ENCODE assay signal across 21 cellular contexts in genomic region chr3:72659609-72660008, GRCh38.
DNase-seq lines count a peak whose midpoint lies in the region; ATAC-seq and TF ChIP-seq lines count a peak whose summit lies in the region.
"Had no signal": no experiment of that assay in that cellular context is flagged by ENCODE, and none has a peak within 500 bp of the region (broad histone marks: within the 10 kb centered on the region; RNA-seq: fewer than 3 reads in every experiment).

No MANE protein-coding gene starts in this region.

- no peaks in the 10 kb centered on the region for H3K36me3 ChIP-seq in CD4-positive, CD25-positive, alpha-beta regulatory T cell (ENCODE audit: control insufficient read depth, insufficient read depth, low read length)
- H3K36me3 ChIP-seq in HEK293 (ENCODE audit: control insufficient read depth in 2 of 2, insufficient read depth in 1 of 2, low read length in 2 of 2): no peaks in the 10 kb centered on the region
- H3K36me3 ChIP-seq: esophagus muscularis mucosa, prostate gland, spleen had no signal

- no peaks in the 10 kb centered on the region for H3K9me3 ChIP-seq in CD4-positive, CD25-positive, alpha-beta regulatory T cell (ENCODE audit: control insufficient read depth in 2 of 2, low read length in 2 of 2)
- no peaks in the 10 kb centered on the region for H3K9me3 ChIP-seq in HEK293 (ENCODE audit: control insufficient read depth, insufficient read depth, low read depth, low read length)
- H3K9me3 ChIP-seq: esophagus muscularis mucosa, prostate gland, spleen, testis had no signal

- H3K9me3 Mint-ChIP-seq in CD4-positive, CD25-positive, alpha-beta regulatory T cell: peaks cover 0 to 2% (median 0%) of the 10 kb centered on the region in 7 donors
- no peaks in the 10 kb centered on the region for H3K9me3 Mint-ChIP-seq in stimulated activated memory B cell treated with anti-CD40 and anti-IgM and Interleukin-4, amounts not matched to agents 10 μg/mL and 1 μg/mL and 100 μg/mL, for 72 hours
- H3K9me3 Mint-ChIP-seq: activated T-cell treated with anti-CD3 and anti-CD28 coated beads, Interleukin-2, amount 50 U/mL, for 24 hours; naive thymus-derived CD4-positive, alpha-beta T cell; T-cell had no signal

- intact Hi-C loops in dorsolateral prefrontal cortex (cut with DNase I): loop anchor here in 1 of 2 donors (5.0 to 10.0 kb wide), 3 partner anchors 212 to 785 kb away; partner anchors contain the start of gene RYBP

- POLR2A ChIA-PET in HEK293 (lab: Yijun Ruan, JAX): no interaction called here

- H3K27me3 Mint-ChIP-seq in CD4-positive, CD25-positive, alpha-beta regulatory T cell: peaks cover 4% of the 10 kb centered on the region
- peaks cover 7% of the 10 kb centered on the region for H3K27me3 Mint-ChIP-seq in stimulated activated memory B cell treated with anti-CD40 and anti-IgM and Interleukin-4, amounts not matched to agents 10 μg/mL and 1 μg/mL and 100 μg/mL, for 72 hours

- peak overlapping the region in 2 of 3 donors; percentile 12 to 35 for H3K27ac Mint-ChIP-seq in CD4-positive, CD25-positive, alpha-beta regulatory T cell
- H3K27ac Mint-ChIP-seq in stimulated activated memory B cell treated with anti-CD40 and anti-IgM and Interleukin-4, amounts not matched to agents 10 μg/mL and 1 μg/mL and 100 μg/mL, for 72 hours: no peak overlapping the region
- H3K27ac Mint-ChIP-seq: activated CD4-positive, alpha-beta memory T cell treated with anti-CD3 and anti-CD28 coated beads, Interleukin-2, amount 10 ng/mL, durations not matched to agents 7 days and 5 days; activated naive CD8-positive, alpha-beta T cell; activated T-cell treated with anti-CD3 and anti-CD28 coated beads, Interleukin-2, amount 50 U/mL, for 24 hours; T-cell had no signal

- H3K36me3 Mint-ChIP-seq in CD4-positive, CD25-positive, alpha-beta regulatory T cell: no peaks in the 10 kb centered on the region
- no peaks in the 10 kb centered on the region for H3K36me3 Mint-ChIP-seq in stimulated activated memory B cell treated with anti-CD40 and anti-IgM and Interleukin-4, amounts not matched to agents 10 μg/mL and 1 μg/mL and 100 μg/mL, for 72 hours
- H3K36me3 Mint-ChIP-seq: activated naive CD8-positive, alpha-beta T cell; T-cell had no signal

- ATAC-seq in CD4-positive, CD25-positive, alpha-beta regulatory T cell (ENCODE audit: low read depth in 2 of 2): no peak
- no peak for ATAC-seq in stimulated activated memory B cell treated with anti-CD40 and anti-IgM and Interleukin-4, amounts not matched to agents 10 μg/mL and 1 μg/mL and 100 μg/mL, for 72 hours
- ATAC-seq: naive thymus-derived CD4-positive, alpha-beta T cell; T-cell had no signal

- no peak overlapping the region for H3K4me3 ChIP-seq in CD4-positive, CD25-positive, alpha-beta regulatory T cell (ENCODE audit: low read depth, low read length)
- H3K4me3 ChIP-seq in HEK293 (ENCODE audit: low read depth, low read length) (no peak overlapping the region), dorsolateral prefrontal cortex (no peak overlapping the region)
- H3K4me3 ChIP-seq: esophagus muscularis mucosa, GM23248, lung, prostate gland, spleen, testis had no signal

- peaks cover 7% of the 10 kb centered on the region for H3K4me1 ChIP-seq in CD4-positive, CD25-positive, alpha-beta regulatory T cell (ENCODE audit: control insufficient read depth, insufficient read depth, low read length, poor library complexity, severe bottlenecking)
- H3K4me1 ChIP-seq in HEK293 (ENCODE audit: control insufficient read depth, insufficient read depth, low read length): no peaks in the 10 kb centered on the region
- H3K4me1 ChIP-seq: testis had no signal

- DNase-seq in CD4-positive, CD25-positive, alpha-beta regulatory T cell: no peak
- peak; percentile 18 to 75 for DNase-seq in NCI-H446 (lab: John Stamatoyannopoulos, UW)
- peak; percentile 22 for DNase-seq in kidney tubule cell (ENCODE audit: low spot score)
- DNase-seq in foreskin melanocyte: no peak
- no peak for DNase-seq in dorsolateral prefrontal cortex
- DNase-seq: activated CD4-positive, alpha-beta memory T cell treated with anti-CD3 and anti-CD28 coated beads, Interleukin-2, amount 10 ng/mL, durations not matched to agents 7 days and 5 days; activated T-cell treated with anti-CD3 and anti-CD28 coated beads, Interleukin-2, amount 50 U/mL, for 24 hours; DMS53; KBM-7; naive thymus-derived CD4-positive, alpha-beta T cell; NCI-H1694; spleen; T-cell; testis had no signal

- no peaks in the 10 kb centered on the region for H3K27me3 ChIP-seq in CD4-positive, CD25-positive, alpha-beta regulatory T cell (ENCODE audit: control insufficient read depth, insufficient read depth, low read length)
- no peaks in the 10 kb centered on the region for H3K27me3 ChIP-seq in dorsolateral prefrontal cortex
- H3K27me3 ChIP-seq: testis had no signal

- TF ChIP-seq CTCF in HEK293 (tag by site-specific recombination; IDR thresholded peaks at IDR 0.05): no peak
- TF ChIP-seq CTCF in dorsolateral prefrontal cortex (IDR thresholded peaks at IDR 0.05 in 54 of 56, conservative IDR thresholded peaks at IDR 0.05 in 2 of 56; ENCODE audit: low read depth in 1 of 56, partially characterized antibody in 56 of 56): no peak

- H3K4me3 Mint-ChIP-seq in CD4-positive, CD25-positive, alpha-beta regulatory T cell: peak overlapping the region in 1 of 4 donors; percentile 2
- H3K4me3 Mint-ChIP-seq in stimulated activated memory B cell treated with anti-CD40 and anti-IgM and Interleukin-4, amounts not matched to agents 10 μg/mL and 1 μg/mL and 100 μg/mL, for 72 hours: no peak overlapping the region
- H3K4me3 Mint-ChIP-seq: activated CD4-positive, alpha-beta memory T cell treated with anti-CD3 and anti-CD28 coated beads, Interleukin-2, amount 10 ng/mL, durations not matched to agents 7 days and 5 days; activated naive CD8-positive, alpha-beta T cell; activated T-cell treated with anti-CD3 and anti-CD28 coated beads, Interleukin-2, amount 50 U/mL, for 24 hours; naive thymus-derived CD4-positive, alpha-beta T cell; T-cell had no signal

- no peak overlapping the region for H3K27ac ChIP-seq in CD4-positive, CD25-positive, alpha-beta regulatory T cell (ENCODE audit: insufficient read depth, low read length, poor library complexity, severe bottlenecking)
- H3K27ac ChIP-seq in HEK293 (ENCODE audit: extremely low read depth, low read depth, low read length) (no peak overlapping the region), dorsolateral prefrontal cortex (peak overlapping the region in 1 of 59 donors; percentile 99)
- H3K27ac ChIP-seq: esophagus muscularis mucosa, GM23248, prostate gland, spleen, testis had no signal

- CTCF ChIA-PET in HEK293 (lab: Yijun Ruan, JAX): interaction anchor here (1.1 kb wide), 1 partner anchor 163 kb away, joined by 3 read pairs; no protein-coding TSS in a partner anchor

- H3K4me1 Mint-ChIP-seq in CD4-positive, CD25-positive, alpha-beta regulatory T cell: peaks cover 0 to 21% (median 6%) of the 10 kb centered on the region in 4 donors
- H3K4me1 Mint-ChIP-seq in stimulated activated memory B cell treated with anti-CD40 and anti-IgM and Interleukin-4, amounts not matched to agents 10 μg/mL and 1 μg/mL and 100 μg/mL, for 72 hours: no peaks in the 10 kb centered on the region

TF ChIP-seq in HEK293, 187 proteins besides CTCF, POLR2A, EP300 and RAD21 (continues in another document):
- no peak for TF ChIP-seq ZBTB17 (tag by site-specific recombination; IDR thresholded peaks at IDR 0.05)
- no peak for TF ChIP-seq ZSCAN18 (tag by site-specific recombination; IDR thresholded peaks at IDR 0.05)
- TF ChIP-seq ZNF626 (tag by site-specific recombination; IDR thresholded peaks at IDR 0.05): no peak
- TF ChIP-seq ZSCAN30 (tag by site-specific recombination; IDR thresholded peaks at IDR 0.05): no peak
- no peak for TF ChIP-seq ZNF555 (tag by site-specific recombination; conservative IDR thresholded peaks at IDR 0.05)
- TF ChIP-seq PRDM10 (tag by site-specific recombination; IDR thresholded peaks at IDR 0.05): no peak
- TF ChIP-seq ZFHX2 (tag by site-specific recombination; conservative IDR thresholded peaks at IDR 0.05): no peak
- TF ChIP-seq ZNF211 (tag by site-specific recombination; IDR thresholded peaks at IDR 0.05; ENCODE audit: low read depth): no peak
- TF ChIP-seq ZNF155 (tag by site-specific recombination; IDR thresholded peaks at IDR 0.05): no peak

Comparison
In these comparisons a context has a peak if more than half of its experiments do, and no peak if none do; other contexts are left out.
1. DNase-seq: peak in NCI-H446 (2 of 2) and kidney tubule cell (single experiment); none in CD4-positive, CD25-positive, alpha-beta regulatory T cell (0 of 3), foreskin melanocyte (single experiment) and dorsolateral prefrontal cortex (0 of 10).